ENCODE assay signal across 26 cellular contexts in genomic region chr13:86447479-86447878, GRCh38.
"Had no signal": no experiment of that assay in that cellular context is flagged by ENCODE, and none has a peak within 500 bp of the region (broad histone marks: within the 10 kb centered on the region; RNA-seq: fewer than 3 reads in every experiment).

No MANE protein-coding gene starts in this region.

- H3K9me3 Mint-ChIP-seq: type B pancreatic cell had no signal

- ATAC-seq: activated CD8-positive, alpha-beta T cell treated with anti-CD3 and anti-CD28 coated beads, Interleukin-2, amount 10 ng/mL, durations not matched to agents 7 days and 5 days; left ventricle myocardium superior; natural killer cell treated with Interleukin-12 subunit alpha and Interleukin-12 subunit beta and Interleukin-15 and Interleukin-18, amount 100 ng/mL, for 72 hours; pancreas; psoas muscle had no signal

- H3K27ac ChIP-seq: ascending aorta, brain microvascular endothelial cell, esophagus muscularis mucosa, hepatocyte, pancreas, psoas muscle, right atrium auricular region, thoracic aorta had no signal

- DNase-seq: activated CD4-positive, alpha-beta T cell treated with anti-CD3 and anti-CD28 coated beads, Interleukin-2, amount 50 U/mL, for 1 hour; activated CD4-positive, CD25-positive, alpha-beta regulatory T cell treated with anti-CD3 and anti-CD28 coated beads, Interleukin-2, amount 50 U/mL, for 72 hours; activated CD8-positive, alpha-beta T cell treated with anti-CD3 and anti-CD28 coated beads, Interleukin-2, amount 10 ng/mL, durations not matched to agents 7 days and 5 days; activated gamma-delta T cell; activated naive CD4-positive, alpha-beta T cell treated with anti-CD3 and anti-CD28 coated beads, Interleukin-2, amount 50 U/mL, for 16 hours; brain microvascular endothelial cell; caudate nucleus; dermis blood vessel endothelial cell; effector memory CD4-positive, alpha-beta T cell; glutamatergic neuron; left ventricle myocardium superior; mammary epithelial cell; pancreas; psoas muscle; stimulated activated CD4-positive, alpha-beta T cell treated with anti-CD3 and anti-CD28 coated beads, Interleukin-4, amount 100 ng/mL, for 24 hours; stimulated activated naive CD4-positive, alpha-beta T cell treated with Interleukin-2 at 50 U/mL for 16 hours; T1000 had no signal

- H3K4me3 ChIP-seq: ascending aorta, esophagus muscularis mucosa, hepatocyte, pancreas, psoas muscle, right atrium auricular region, thoracic aorta had no signal

- H3K27me3 ChIP-seq: ascending aorta, brain microvascular endothelial cell, esophagus muscularis mucosa, hepatocyte, pancreas, right atrium auricular region had no signal

- H3K79me2 ChIP-seq: hepatocyte had no signal

- H3K36me3 Mint-ChIP-seq: type B pancreatic cell had no signal

- H2AFZ ChIP-seq: hepatocyte had no signal

- H3K27me3 Mint-ChIP-seq: natural killer cell treated with Interleukin-12 subunit alpha and Interleukin-12 subunit beta and Interleukin-15 and Interleukin-18, amount 100 ng/mL, for 72 hours; type B pancreatic cell had no signal

- H3K27ac Mint-ChIP-seq: activated CD8-positive, alpha-beta T cell treated with anti-CD3 and anti-CD28 coated beads, Interleukin-2, amount 10 ng/mL, durations not matched to agents 7 days and 5 days; activated T-helper 1 cell treated with anti-CD3 and anti-CD28 coated beads, Interleukin-12 subunit alpha, Interleukin-12 subunit beta, Interleukin-2, Interleukin-4 antibody, amounts not matched to agents 30 ng/mL and 10 ng/mL and 1 ng/mL, durations not matched to agents 14 hours and 24 hours and 36 hours; natural killer cell treated with Interleukin-12 subunit alpha and Interleukin-12 subunit beta and Interleukin-15 and Interleukin-18, amount 100 ng/mL, for 72 hours; T-helper 1 cell treated with Interleukin-12 subunit alpha and Interleukin-12 subunit beta and Interleukin-4 antibody, amounts not matched to agents 30 μg/mL and 1 μg/mL, for 36 hours; type B pancreatic cell had no signal

- H3K4me2 ChIP-seq: hepatocyte had no signal

- H3K36me3 ChIP-seq: ascending aorta, brain microvascular endothelial cell, esophagus muscularis mucosa, pancreas, right atrium auricular region, thoracic aorta had no signal

- H3K4me1 ChIP-seq: ascending aorta, esophagus muscularis mucosa, pancreas, psoas muscle, right atrium auricular region had no signal

- H3K9me3 ChIP-seq: ascending aorta, esophagus muscularis mucosa, pancreas, psoas muscle, right atrium auricular region, thoracic aorta had no signal

- H3K4me3 Mint-ChIP-seq: activated CD8-positive, alpha-beta T cell treated with anti-CD3 and anti-CD28 coated beads, Interleukin-2, amount 10 ng/mL, durations not matched to agents 7 days and 5 days; activated T-helper 1 cell treated with anti-CD3 and anti-CD28 coated beads, Interleukin-12 subunit alpha, Interleukin-12 subunit beta, Interleukin-2, Interleukin-4 antibody, amounts not matched to agents 30 ng/mL and 10 ng/mL and 1 ng/mL, durations not matched to agents 14 hours and 24 hours and 36 hours; natural killer cell treated with Interleukin-12 subunit alpha and Interleukin-12 subunit beta and Interleukin-15 and Interleukin-18, amount 100 ng/mL, for 72 hours; T-helper 1 cell treated with Interleukin-12 subunit alpha and Interleukin-12 subunit beta and Interleukin-4 antibody, amounts not matched to agents 30 μg/mL and 1 μg/mL, for 36 hours; type B pancreatic cell had no signal
